Comparison of ENCODE assay signal across 19 cellular contexts in genomic region chr11:77201370-77201769, GRCh38.
DNase-seq lines count a peak whose midpoint lies in the region; ATAC-seq and TF ChIP-seq lines count a peak whose summit lies in the region.
"Had no signal": no experiment of that assay in that cellular context is flagged by ENCODE, and none has a peak within 500 bp of the region (broad histone marks: within the 10 kb centered on the region; RNA-seq: fewer than 3 reads in every experiment).

No MANE protein-coding gene starts in this region.

- H3K27ac ChIP-seq in osteoblast (ENCODE audit: low read depth, low read length) (no peak overlapping the region), upper lobe of right lung (no peak overlapping the region)
- H3K27ac ChIP-seq: SJSA1 had no signal

- H3K9me3 ChIP-seq in osteoblast (ENCODE audit: low read depth, low read length) (no peaks in the 10 kb centered on the region), upper lobe of right lung (no peaks in the 10 kb centered on the region)
- H3K9me3 ChIP-seq: SJSA1 had no signal

- no peak overlapping the region for H2AFZ ChIP-seq in osteoblast (ENCODE audit: low read length)

- H3K36me3 Mint-ChIP-seq in activated naive CD8-positive, alpha-beta T cell treated with anti-CD3 and anti-CD28 coated beads, Interleukin-2, amount 10 ng/mL, durations not matched to agents 7 days and 5 days, result no peaks in the 10 kb centered on the region
- no peaks in the 10 kb centered on the region for H3K36me3 Mint-ChIP-seq in activated naive CD8-positive, alpha-beta T cell treated with anti-CD3 and anti-CD28 coated beads, Interleukin-2, amount 50 U/mL, for 24 hours (ENCODE audit: low read depth)
- H3K36me3 Mint-ChIP-seq in activated B cell treated with CpG ODN at 0.5 μM for 24 hours (ENCODE audit: low read depth), result no peaks in the 10 kb centered on the region

- H3K4me3 Mint-ChIP-seq in activated naive CD8-positive, alpha-beta T cell treated with anti-CD3 and anti-CD28 coated beads, Interleukin-2, amount 10 ng/mL, durations not matched to agents 7 days and 5 days, result no peak overlapping the region
- no peak overlapping the region for H3K4me3 Mint-ChIP-seq in activated naive CD8-positive, alpha-beta T cell treated with anti-CD3 and anti-CD28 coated beads, Interleukin-2, amount 50 U/mL, for 24 hours
- no peak overlapping the region for H3K4me3 Mint-ChIP-seq in activated B cell treated with CpG ODN at 0.5 μM for 24 hours
- H3K4me3 Mint-ChIP-seq: CD4-positive, alpha-beta T cell had no signal

- H3K4me1 ChIP-seq in osteoblast (ENCODE audit: insufficient read depth, low read length) (no peaks in the 10 kb centered on the region), upper lobe of right lung (no peaks in the 10 kb centered on the region)
- H3K4me1 ChIP-seq: SJSA1 had no signal

- H3K9me3 Mint-ChIP-seq in activated naive CD8-positive, alpha-beta T cell treated with anti-CD3 and anti-CD28 coated beads, Interleukin-2, amount 10 ng/mL, durations not matched to agents 7 days and 5 days, result no peaks in the 10 kb centered on the region
- H3K9me3 Mint-ChIP-seq in activated naive CD8-positive, alpha-beta T cell treated with anti-CD3 and anti-CD28 coated beads, Interleukin-2, amount 50 U/mL, for 24 hours, result no peaks in the 10 kb centered on the region
- H3K9me3 Mint-ChIP-seq in activated B cell treated with CpG ODN at 0.5 μM for 24 hours, result no peaks in the 10 kb centered on the region
- H3K9me3 Mint-ChIP-seq: CD4-positive, alpha-beta T cell had no signal

- CTCF ChIA-PET in activated B cell treated with CpG ODN at 0.5 μM for 24 hours (lab: Charles Lee), result no interaction called here

- TF ChIP-seq CTCF in activated B cell treated with CpG ODN at 0.5 μM for 24 hours (IDR thresholded peaks at IDR 0.05) (no peak), osteoblast (IDR thresholded peaks at IDR 0.05; ENCODE audit: extremely low read depth, low read depth, low read length) (no peak), upper lobe of right lung (IDR thresholded peaks at IDR 0.05) (no peak)

- POLR2A ChIA-PET in activated naive CD8-positive, alpha-beta T cell treated with anti-CD3 and anti-CD28 coated beads, Interleukin-2, amount 10 ng/mL, durations not matched to agents 7 days and 5 days (lab: Charles Lee), result no interaction called here
- POLR2A ChIA-PET in activated B cell treated with CpG ODN at 0.5 μM for 24 hours (lab: Charles Lee), result no interaction called here

- H3K36me3 ChIP-seq in osteoblast (ENCODE audit: insufficient read depth, low read length) (no peaks in the 10 kb centered on the region), upper lobe of right lung (no peaks in the 10 kb centered on the region)
- H3K36me3 ChIP-seq: SJSA1 had no signal

- peak; percentile 19 for DNase-seq in activated naive CD8-positive, alpha-beta T cell treated with anti-CD3 and anti-CD28 coated beads, Interleukin-2, amount 10 ng/mL, durations not matched to agents 7 days and 5 days
- no peak for DNase-seq in activated naive CD8-positive, alpha-beta T cell treated with anti-CD3 and anti-CD28 coated beads, Interleukin-2, amount 50 U/mL, for 24 hours
- DNase-seq in activated B cell treated with CpG ODN at 0.5 μM for 24 hours (peak; percentile 12), osteoblast (ENCODE audit: insufficient read length, low spot score, missing footprints) (peak; percentile 22), upper lobe of right lung (peak; percentile 45), glomerular visceral epithelial cell (ENCODE audit: extremely low spot score) (no peak)
- DNase-seq in activated CD4-positive, alpha-beta T cell treated with anti-CD3 and anti-CD28 coated beads for 1 hour, result no peak
- DNase-seq: ACHN, AML-193, NCI-H1048, NCI-H1436 treated with DMSO at 0.1 percent for 48 hours, NCI-H2029 treated with DMSO at 0.1 percent for 48 hours, NCI-H2171 treated with DMSO at 0.1 percent for 48 hours, NCI-H748 treated with DMSO at 0.1 percent for 48 hours, OCI-M1 had no signal

- ATAC-seq in activated naive CD8-positive, alpha-beta T cell treated with anti-CD3 and anti-CD28 coated beads, Interleukin-2, amount 10 ng/mL, durations not matched to agents 7 days and 5 days (ENCODE audit: low read depth), result no peak
- no peak for ATAC-seq in activated naive CD8-positive, alpha-beta T cell treated with anti-CD3 and anti-CD28 coated beads, Interleukin-2, amount 50 U/mL, for 24 hours
- ATAC-seq in activated B cell treated with CpG ODN at 0.5 μM for 24 hours (ENCODE audit: low read depth) (no peak), upper lobe of right lung (no peak), GM18907 (IDR thresholded peaks at IDR 0.05; ENCODE audit: unreplicated experiment) (no peak)
- ATAC-seq: HCT116 had no signal

- no peaks in the 10 kb centered on the region for H3K27me3 ChIP-seq in osteoblast (ENCODE audit: insufficient read depth, low read length)
- no peaks in the 10 kb centered on the region for H3K27me3 ChIP-seq in upper lobe of right lung
- H3K27me3 ChIP-seq: SJSA1 had no signal

- no peaks in the 10 kb centered on the region for H4K20me1 ChIP-seq in osteoblast (ENCODE audit: insufficient read depth, low read length)

- no peak overlapping the region for H3K27ac Mint-ChIP-seq in activated naive CD8-positive, alpha-beta T cell treated with anti-CD3 and anti-CD28 coated beads, Interleukin-2, amount 10 ng/mL, durations not matched to agents 7 days and 5 days
- no peak overlapping the region for H3K27ac Mint-ChIP-seq in activated naive CD8-positive, alpha-beta T cell treated with anti-CD3 and anti-CD28 coated beads, Interleukin-2, amount 50 U/mL, for 24 hours
- no peak overlapping the region for H3K27ac Mint-ChIP-seq in activated B cell treated with CpG ODN at 0.5 μM for 24 hours
- H3K27ac Mint-ChIP-seq: CD4-positive, alpha-beta T cell had no signal

- H3K79me2 ChIP-seq in osteoblast (ENCODE audit: insufficient read depth, low read length), result no peaks in the 10 kb centered on the region

- intact Hi-C loops in activated B cell treated with CpG ODN at 0.5 μM for 24 hours (cut with micrococcal nuclease), result no loop called here
- intact Hi-C loops in upper lobe of right lung (cut with DNase I), result no loop called here

- H3K4me3 ChIP-seq in osteoblast (ENCODE audit: insufficient read depth, low read length) (no peak overlapping the region), upper lobe of right lung (no peak overlapping the region)
- H3K4me3 ChIP-seq: SJSA1 had no signal

- peaks cover under 1% of the 10 kb centered on the region for H3K27me3 Mint-ChIP-seq in activated naive CD8-positive, alpha-beta T cell treated with anti-CD3 and anti-CD28 coated beads, Interleukin-2, amount 10 ng/mL, durations not matched to agents 7 days and 5 days
- H3K27me3 Mint-ChIP-seq in activated naive CD8-positive, alpha-beta T cell treated with anti-CD3 and anti-CD28 coated beads, Interleukin-2, amount 50 U/mL, for 24 hours, result no peaks in the 10 kb centered on the region
- peaks cover under 1% of the 10 kb centered on the region for H3K27me3 Mint-ChIP-seq in activated B cell treated with CpG ODN at 0.5 μM for 24 hours
- H3K27me3 Mint-ChIP-seq: CD4-positive, alpha-beta T cell had no signal

- no peak overlapping the region for H3K4me2 ChIP-seq in osteoblast (ENCODE audit: insufficient read depth, low read length)

- H3K4me1 Mint-ChIP-seq in activated naive CD8-positive, alpha-beta T cell treated with anti-CD3 and anti-CD28 coated beads, Interleukin-2, amount 10 ng/mL, durations not matched to agents 7 days and 5 days, result peaks cover 2% of the 10 kb centered on the region
- H3K4me1 Mint-ChIP-seq in activated naive CD8-positive, alpha-beta T cell treated with anti-CD3 and anti-CD28 coated beads, Interleukin-2, amount 50 U/mL, for 24 hours, result no peaks in the 10 kb centered on the region
- no peaks in the 10 kb centered on the region for H3K4me1 Mint-ChIP-seq in activated B cell treated with CpG ODN at 0.5 μM for 24 hours

Comparison
In these comparisons a context has a peak if more than half of its experiments do, and no peak if none do; other contexts are left out.
1. DNase-seq: peak in activated naive CD8-positive, alpha-beta T cell treated with anti-CD3 and anti-CD28 coated beads, Interleukin-2, amount 10 ng/mL, durations not matched to agents 7 days and 5 days (single experiment), activated B cell treated with CpG ODN at 0.5 μM for 24 hours (single experiment), osteoblast (single experiment) and upper lobe of right lung (single experiment); none in activated naive CD8-positive, alpha-beta T cell treated with anti-CD3 and anti-CD28 coated beads, Interleukin-2, amount 50 U/mL, for 24 hours (single experiment), glomerular visceral epithelial cell (single experiment) and activated CD4-positive, alpha-beta T cell treated with anti-CD3 and anti-CD28 coated beads for 1 hour (single experiment).